ENCODE assay signal across 1 cellular context in genomic region chr11:18987454-18988231, GRCh38.
TF ChIP-seq lines count a peak whose summit lies in the region.

No MANE protein-coding gene starts in this region.

TF ChIP-seq in HCT116, 20 proteins besides CTCF, POLR2A, EP300 and RAD21 (continued from another document):
- peak; percentile 55 for TF ChIP-seq SP1 (IDR thresholded peaks at IDR 0.05; ENCODE audit: low read depth)
- no peak for TF ChIP-seq REST (IDR thresholded peaks at IDR 0.05; ENCODE audit: low read depth)
- no peak for TF ChIP-seq EZH2 (IDR thresholded peaks at IDR 0.05)
- TF ChIP-seq POLR2AphosphoS5 (IDR thresholded peaks at IDR 0.05; ENCODE audit: low read depth, low read length), result 0 out of 2 replicates have a peak, but pooled peaks have one; percentile 30
- TF ChIP-seq SIN3A (IDR thresholded peaks at IDR 0.05; ENCODE audit: low read depth), result peak; percentile 64; the same call in 1 of the 2 replicates
- no peak for TF ChIP-seq EZH2phosphoT487 (IDR thresholded peaks at IDR 0.05; ENCODE audit: borderline replicate concordance)
- TF ChIP-seq ATF3 (IDR thresholded peaks at IDR 0.05), result no peak
- TF ChIP-seq ZNF274 (IDR thresholded peaks at IDR 0.05; ENCODE audit: low read depth, low read length), result no peak
- TF ChIP-seq CBX3 (IDR thresholded peaks at IDR 0.05; ENCODE audit: low read depth), result peak; percentile 56; the same call in 1 of the 2 replicates
- no peak for TF ChIP-seq ELF1 (IDR thresholded peaks at IDR 0.05; ENCODE audit: borderline replicate concordance, low read depth)
- no peak for TF ChIP-seq TCF7L2 (IDR thresholded peaks at IDR 0.05; ENCODE audit: borderline replicate concordance, extremely low read depth, insufficient read depth, insufficient read length)
- TF ChIP-seq ZBTB33 (IDR thresholded peaks at IDR 0.05; ENCODE audit: extremely low read depth, insufficient replicate concordance, low read length), result no peak
